Comparison of ENCODE assay signal across 8 cellular contexts in genomic region chr21:14864211-14865021, GRCh38.
DNase-seq lines count a peak whose midpoint lies in the region; ATAC-seq and TF ChIP-seq lines count a peak whose summit lies in the region.

No MANE protein-coding gene starts in this region.

- peaks cover 26% of the 10 kb centered on the region for H3K36me3 Mint-ChIP-seq in nephron progenitor cell (ENCODE audit: low read depth)

- TF ChIP-seq CTCF in fibroblast of the aortic adventitia (IDR thresholded peaks at IDR 0.05; ENCODE audit: insufficient read depth, low read length) (peak; percentile 73), nephron progenitor cell (IDR thresholded peaks at IDR 0.05) (peak; percentile 57), uterus (IDR thresholded peaks at IDR 0.05) (peak; percentile 13 to 51 (median 24))

- H3K27ac ChIP-seq in uterus: peak overlapping the region; percentile 15 to 48

- intact Hi-C loops in uterus (cut with DNase I; ENCODE audit: low total_unique reads): no loop called here

- TF ChIP-seq POLR2A in uterus (IDR thresholded peaks at IDR 0.05): no peak

- H3K9me3 ChIP-seq in uterus: no peaks in the 10 kb centered on the region

- H3K4me1 Mint-ChIP-seq in nephron progenitor cell: peaks cover 56% of the 10 kb centered on the region

- no peak overlapping the region for H3K4me3 Mint-ChIP-seq in nephron progenitor cell

- H3K27me3 Mint-ChIP-seq in nephron progenitor cell (ENCODE audit: low read depth, poor library complexity): peaks cover 5% of the 10 kb centered on the region

- peak; percentile 85 for ATAC-seq in HG02610 (IDR thresholded peaks at IDR 0.05; ENCODE audit: unreplicated experiment)

- H3K4me3 ChIP-seq in fibroblast of the aortic adventitia (ENCODE audit: low read depth, low read length) (no peak overlapping the region), uterus (no peak overlapping the region)

- H3K27ac Mint-ChIP-seq in nephron progenitor cell: peak overlapping the region; percentile 68

- no peaks in the 10 kb centered on the region for H3K36me3 ChIP-seq in uterus

- no peaks in the 10 kb centered on the region for H3K4me1 ChIP-seq in uterus

- peaks cover 29% of the 10 kb centered on the region for H3K9me3 Mint-ChIP-seq in nephron progenitor cell

- H3K27me3 ChIP-seq in uterus: no peaks in the 10 kb centered on the region

- peak; percentile 14 for DNase-seq in NK-92 treated with Interleukin-12 subunit alpha and Interleukin-12 subunit beta, amount 100 ng/mL, for 24 hours (lab: John Stamatoyannopoulos, UW)
- DNase-seq in NK-92 (lab: John Stamatoyannopoulos, UW; ENCODE audit: unreplicated experiment) (no peak), NCI-H2081 (lab: John Stamatoyannopoulos, UW) (peak; percentile 49 to 61), fibroblast of the aortic adventitia (ENCODE audit: low read depth) (peak; percentile 84), nephron progenitor cell (peak; percentile 58), uterus (peak; percentile 54)
- DNase-seq in activated CD8-positive, alpha-beta memory T cell treated with anti-CD3 and anti-CD28 coated beads for 24 hours: peak; percentile 65
